ENCODE assay signal across 21 cellular contexts in the genomic region with DNA sequence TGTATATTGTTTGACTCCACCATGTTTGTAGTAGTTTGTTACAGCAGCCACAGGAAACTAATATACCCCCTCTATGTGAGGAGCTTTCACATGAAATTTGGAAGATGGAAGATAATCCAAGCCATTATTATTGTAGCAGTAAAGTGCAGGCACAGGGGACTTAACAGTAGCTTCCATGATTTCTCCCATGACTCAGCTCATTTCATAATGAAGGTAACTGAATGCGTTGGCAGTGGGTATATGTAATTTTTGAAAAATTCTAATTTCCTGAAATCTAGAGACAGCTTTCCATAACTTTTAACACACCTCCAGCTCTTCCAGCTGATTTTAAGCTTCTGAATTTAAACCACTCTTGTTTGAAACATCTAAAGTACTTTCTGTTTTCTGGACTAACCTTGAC.
DNase-seq lines count a peak whose midpoint lies in the region; ATAC-seq, FAIRE-seq and TF ChIP-seq lines count a peak whose summit lies in the region.
"Had no signal": no experiment of that assay in that cellular context is flagged by ENCODE, and none has a peak within 500 bp of the region (broad histone marks: within the 10 kb centered on the region; RNA-seq: fewer than 3 reads in every experiment).

No MANE protein-coding gene starts in this region.

- H3K36me3 ChIP-seq in HepG2 (replicated peaks in 1 of 2; ENCODE audit: control insufficient read depth in 1 of 2, insufficient read depth in 2 of 2, low read length in 2 of 2) (no peaks in the 10 kb centered on the region), right lobe of liver (no peaks in the 10 kb centered on the region), keratinocyte (ENCODE audit: control insufficient read depth in 2 of 2, extremely low read depth in 1 of 2, insufficient read depth in 2 of 2, low read length in 2 of 2) (no peaks in the 10 kb centered on the region), SK-N-SH (replicated peaks in 1 of 2; ENCODE audit: control insufficient read depth in 1 of 2, insufficient read depth in 2 of 2, low read length in 1 of 2) (no peaks in the 10 kb centered on the region)
- H3K36me3 ChIP-seq: BLaER1 treated with 17β-estradiol and CSF1 and Interleukin-3, amounts not matched to agents 10 nM and 100 nM had no signal

- H3F3A ChIP-seq in SK-N-SH (replicated peaks; ENCODE audit: insufficient read depth): no peaks in the 10 kb centered on the region

- in situ Hi-C loops in HepG2 (cut with HindIII; ENCODE audit: extremely low pct_ligation_motif_present, low pct_unique_long_range_greater_than_20kb): no loop called here

- H3K9me3 ChIP-seq in HepG2 (ENCODE audit: low read length): no peaks in the 10 kb centered on the region
- no peaks in the 10 kb centered on the region for H3K9me3 ChIP-seq in right lobe of liver
- no peaks in the 10 kb centered on the region for H3K9me3 ChIP-seq in keratinocyte (ENCODE audit: control insufficient read depth, low read depth, low read length)
- no peaks in the 10 kb centered on the region for H3K9me3 ChIP-seq in SK-N-SH
- H3K9me3 ChIP-seq: BLaER1 treated with 17β-estradiol and CSF1 and Interleukin-3, amounts not matched to agents 10 nM and 100 nM; Caco-2 had no signal

- dilution Hi-C loops in keratinocyte (cut with MboI; ENCODE audit: extremely low pct_ligation_motif_present, low sequenced_read_pairs): no loop called here

- H3K27ac ChIP-seq in HepG2 (ENCODE audit: extremely low read length, insufficient read depth, low read length) (no peak overlapping the region), right lobe of liver (no peak overlapping the region), keratinocyte (ENCODE audit: control insufficient read depth, insufficient read depth, low read length) (no peak overlapping the region), SK-N-SH (ENCODE audit: low read depth in 2 of 2, low read length in 1 of 2) (no peak overlapping the region)
- H3K27ac ChIP-seq: BLaER1 treated with 17β-estradiol and CSF1 and Interleukin-3, amounts not matched to agents 10 nM and 100 nM; C4-2B had no signal

- ATAC-seq in HepG2 (no peak), right lobe of liver (no peak)
- ATAC-seq: CD8-positive, alpha-beta T cell had no signal

- H3K9ac ChIP-seq in HepG2 (ENCODE audit: insufficient read depth, low read depth, low read length): no peak overlapping the region
- H3K9ac ChIP-seq in keratinocyte (ENCODE audit: control insufficient read depth, extremely low read depth, insufficient read depth, low read length): no peak overlapping the region
- H3K9ac ChIP-seq in SK-N-SH: no peak overlapping the region
- H3K9ac ChIP-seq: BLaER1 treated with 17β-estradiol and CSF1 and Interleukin-3, amounts not matched to agents 10 nM and 100 nM had no signal

- no TSS peak for BruUV-seq in HepG2 (replicated peaks; lab: Mats Ljungman, UMichigan)

- H3K79me2 ChIP-seq in HepG2 (ENCODE audit: insufficient read depth, low read length): no peaks in the 10 kb centered on the region
- H3K79me2 ChIP-seq in keratinocyte (ENCODE audit: control insufficient read depth, insufficient read depth, low read length): no peaks in the 10 kb centered on the region
- no peaks in the 10 kb centered on the region for H3K79me2 ChIP-seq in SK-N-SH (ENCODE audit: insufficient read depth)

- TF ChIP-seq CTCF in HepG2 (CRISPR knock-in tag; IDR thresholded peaks at IDR 0.05): no peak
- TF ChIP-seq CTCF in right lobe of liver (IDR thresholded peaks at IDR 0.05): no peak
- no peak for TF ChIP-seq CTCF in keratinocyte (optimal IDR thresholded peaks at IDR 0.05 in 1 of 3, IDR thresholded peaks at IDR 0.05 in 1 of 3, conservative IDR thresholded peaks at IDR 0.05 in 1 of 3; ENCODE audit: extremely low read depth in 1 of 3, insufficient read depth in 2 of 3, low read length in 3 of 3)
- no peak for TF ChIP-seq CTCF in SK-N-SH (IDR thresholded peaks at IDR 0.05)

- POLR2A ChIA-PET in HepG2 (lab: Yijun Ruan, JAX) (no interaction called here), SK-N-SH (lab: Yijun Ruan, JAX) (no interaction called here)

- TF ChIP-seq POLR2A in HepG2 (IDR thresholded peaks at IDR 0.05; ENCODE audit: insufficient read depth in 1 of 2, low read depth in 2 of 2, low read length in 2 of 2) (no peak), right lobe of liver (IDR thresholded peaks at IDR 0.05) (no peak)

- H3K4me3 ChIP-seq in HepG2 (replicated peaks in 1 of 3; ENCODE audit: insufficient read depth in 1 of 3, low read depth in 2 of 3, low read length in 3 of 3) (no peak overlapping the region), right lobe of liver (no peak overlapping the region), keratinocyte (ENCODE audit: control insufficient read depth in 2 of 3, extremely low read depth in 1 of 3, insufficient read depth in 2 of 3, low read depth in 1 of 3, low read length in 3 of 3) (no peak overlapping the region), SK-N-SH (ENCODE audit: low read depth in 2 of 2, low read length in 1 of 2) (no peak overlapping the region)
- H3K4me3 ChIP-seq: BLaER1 treated with 17β-estradiol and CSF1 and Interleukin-3, amounts not matched to agents 10 nM and 100 nM had no signal

- no peak overlapping the region for H2AFZ ChIP-seq in HepG2 (ENCODE audit: low read length)
- no peak overlapping the region for H2AFZ ChIP-seq in keratinocyte (ENCODE audit: control insufficient read depth, low read length)
- no peak overlapping the region for H2AFZ ChIP-seq in SK-N-SH (ENCODE audit: low read depth)

- CTCF ChIA-PET in HepG2 (lab: Yijun Ruan, JAX; ENCODE audit: low intra/inter-chr PET ratio, low total read pairs) (no interaction called here), SK-N-SH (lab: Yijun Ruan, JAX) (no interaction called here)

- no peaks in the 10 kb centered on the region for H3K9me2 ChIP-seq in SK-N-SH

- H4K20me1 ChIP-seq in HepG2 (ENCODE audit: insufficient read depth, low read length) (no peaks in the 10 kb centered on the region), keratinocyte (ENCODE audit: control insufficient read depth, extremely low read depth, insufficient read depth, low read length) (no peaks in the 10 kb centered on the region), SK-N-SH (ENCODE audit: insufficient read depth) (no peaks in the 10 kb centered on the region)
- H4K20me1 ChIP-seq: BLaER1 treated with 17β-estradiol and CSF1 and Interleukin-3, amounts not matched to agents 10 nM and 100 nM had no signal

- H3K27me3 ChIP-seq in HepG2 (ENCODE audit: control insufficient read depth in 1 of 2, insufficient read depth in 2 of 2, low read length in 2 of 2) (no peaks in the 10 kb centered on the region), right lobe of liver (no peaks in the 10 kb centered on the region), keratinocyte (ENCODE audit: control insufficient read depth, extremely low read depth, insufficient read depth, low read length) (no peaks in the 10 kb centered on the region), SK-N-SH (ENCODE audit: insufficient read depth) (no peaks in the 10 kb centered on the region)
- H3K27me3 ChIP-seq: BLaER1 treated with 17β-estradiol and CSF1 and Interleukin-3, amounts not matched to agents 10 nM and 100 nM had no signal

- TF ChIP-seq EP300 in HepG2 (IDR thresholded peaks at IDR 0.05; ENCODE audit: low read depth in 2 of 2, low read length in 2 of 2) (no peak), HepG2 (CRISPR knock-in tag; IDR thresholded peaks at IDR 0.05; ENCODE audit: borderline replicate concordance) (no peak), SK-N-SH (IDR thresholded peaks at IDR 0.05; ENCODE audit: borderline replicate concordance in 1 of 2, low read depth in 1 of 2, low read length in 1 of 2) (no peak)

- TF ChIP-seq RAD21 in HepG2 (CRISPR knock-in tag; IDR thresholded peaks at IDR 0.05) (no peak), SK-N-SH (IDR thresholded peaks at IDR 0.05; ENCODE audit: low read length) (no peak)

- FAIRE-seq in HepG2 (lab: Jason Lieb, UNC): no peak
- peak; percentile 9 for FAIRE-seq in keratinocyte (lab: Jason Lieb, UNC)
- FAIRE-seq: A204.1, D721Med, G401.6, GM12891, GM19239 had no signal

- no peak overlapping the region for H3K4me2 ChIP-seq in HepG2 (ENCODE audit: low read depth, low read length)
- H3K4me2 ChIP-seq in keratinocyte (ENCODE audit: control insufficient read depth, extremely low read depth, insufficient read depth, low read depth, low read length): no peak overlapping the region
- no peak overlapping the region for H3K4me2 ChIP-seq in SK-N-SH
- H3K4me2 ChIP-seq: BLaER1 treated with 17β-estradiol and CSF1 and Interleukin-3, amounts not matched to agents 10 nM and 100 nM had no signal

- H3K4me1 ChIP-seq in HepG2 (ENCODE audit: insufficient read depth, low read length) (0 out of 2 replicates have a peak, but pooled peaks cover under 1% of the 10 kb centered on the region), right lobe of liver (no peaks in the 10 kb centered on the region), keratinocyte (ENCODE audit: control insufficient read depth, extremely low read depth, insufficient read depth, low read length) (peaks cover 8% of the 10 kb centered on the region), SK-N-SH (ENCODE audit: control insufficient read depth in 1 of 2, insufficient read depth in 2 of 2, low read depth in 1 of 2, low read length in 1 of 2) (no peaks in the 10 kb centered on the region)
- H3K4me1 ChIP-seq: BLaER1 treated with 17β-estradiol and CSF1 and Interleukin-3, amounts not matched to agents 10 nM and 100 nM; Caco-2 had no signal

- no peaks in the 10 kb centered on the region for H3K9me1 ChIP-seq in keratinocyte (ENCODE audit: control insufficient read depth, extremely low read depth, insufficient read depth, low read length)

- intact Hi-C loops in HepG2 (cut with micrococcal nuclease; ENCODE audit: unreplicated experiment) (no loop called here), right lobe of liver (cut with DNase I) (no loop called here)

- no peak for DNase-seq in HepG2 (ENCODE audit: low spot score)
- no peak for DNase-seq in right lobe of liver
- DNase-seq in NCI-H460 (ENCODE audit: extremely low read depth, low read depth): peak; percentile 1
- no peak for DNase-seq in keratinocyte (ENCODE audit: low read depth, low spot score)
- DNase-seq in SK-N-SH: no peak
- DNase-seq in NCI-H2227 (lab: John Stamatoyannopoulos, UW; ENCODE audit: unreplicated experiment): no peak
- DNase-seq: 8988T; AML-193; Caco-2; Calu3; CD4-positive, alpha-beta T cell; CD8-positive, alpha-beta T cell; DMS79 treated with DMSO at 0.1 percent for 48 hours; GF-D8 had no signal

- WGBS in HepG2 (ENCODE audit: low lambda C conversion rate): 50% methylated on average over 1 of the region's 1 CpG
- WGBS in right lobe of liver (ENCODE audit: insufficient coverage, low coverage, low lambda C conversion rate, missing lambda C conversion rate): 86% methylated on average over 1 of the region's 1 CpG
- 12% methylated on average over 1 of the region's 1 CpG for WGBS in SK-N-SH (ENCODE audit: low lambda C conversion rate)

TF ChIP-seq in HepG2, 621 proteins besides CTCF, POLR2A, EP300 and RAD21:
- no peak for TF ChIP-seq RELA (CRISPR knock-in tag; IDR thresholded peaks at IDR 0.05)
- peak; percentile 52; the same call in 1 of the 2 replicates for TF ChIP-seq NFE2L2 (IDR thresholded peaks at IDR 0.05; ENCODE audit: low read length)
